ENCODE assay signal across 1 cellular context in genomic region chr11:17396598-17397310, GRCh38.
TF ChIP-seq lines count a peak whose summit lies in the region.

No MANE protein-coding gene starts in this region.

TF ChIP-seq in K562, 482 proteins besides CTCF, POLR2A, EP300 and RAD21 (continued from another document):
- TF ChIP-seq CBFB (CRISPR knock-in tag; IDR thresholded peaks at IDR 0.05) (no peak), ZNF764 (CRISPR knock-in tag; IDR thresholded peaks at IDR 0.05; ENCODE audit: low read depth) (no peak), ZSCAN32 (CRISPR knock-in tag; IDR thresholded peaks at IDR 0.05) (no peak), ILK (tag; IDR thresholded peaks at IDR 0.05; ENCODE audit: borderline replicate concordance, low read depth) (no peak), KLF1 (tag; IDR thresholded peaks at IDR 0.05) (no peak), ZNF699 (CRISPR knock-in tag; IDR thresholded peaks at IDR 0.05; ENCODE audit: insufficient replicate concordance) (no peak), GTF2E2 (tag; IDR thresholded peaks at IDR 0.05) (no peak), ZBTB34 (CRISPR knock-in tag; IDR thresholded peaks at IDR 0.05) (no peak), ZMIZ1 (IDR thresholded peaks at IDR 0.05; ENCODE audit: low read depth in 2 of 2, low read length in 2 of 2) (no peak), PHF20 (IDR thresholded peaks at IDR 0.05; ENCODE audit: partially characterized antibody) (no peak), TCF7L2 (IDR thresholded peaks at IDR 0.05; ENCODE audit: low read depth, low read length) (no peak), ZNF24 (IDR thresholded peaks at IDR 0.05) (no peak), RAD51 (IDR thresholded peaks at IDR 0.05; ENCODE audit: borderline replicate concordance, low read depth) (no peak), NUFIP1 (IDR thresholded peaks at IDR 0.05; ENCODE audit: partially characterized antibody) (no peak), ZNF140 (CRISPR knock-in tag; IDR thresholded peaks at IDR 0.05) (no peak), ELF4 (CRISPR knock-in tag; IDR thresholded peaks at IDR 0.05) (no peak), POU5F1 (IDR thresholded peaks at IDR 0.05; ENCODE audit: borderline replicate concordance, low read depth, low read length, partially characterized antibody) (no peak), RHOXF2B (CRISPR knock-in tag; conservative IDR thresholded peaks at IDR 0.05) (no peak)
- TF ChIP-seq, protein P1, sequence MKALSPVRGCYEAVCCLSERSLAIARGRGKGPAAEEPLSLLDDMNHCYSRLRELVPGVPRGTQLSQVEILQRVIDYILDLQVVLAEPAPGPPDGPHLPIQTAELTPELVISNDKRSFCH (CRISPR knock-in tag; IDR thresholded peaks at IDR 0.05), result no peak
- TF ChIP-seq, protein P1 (tag; IDR thresholded peaks at IDR 0.05), result no peak
